In the genomic region with DNA sequence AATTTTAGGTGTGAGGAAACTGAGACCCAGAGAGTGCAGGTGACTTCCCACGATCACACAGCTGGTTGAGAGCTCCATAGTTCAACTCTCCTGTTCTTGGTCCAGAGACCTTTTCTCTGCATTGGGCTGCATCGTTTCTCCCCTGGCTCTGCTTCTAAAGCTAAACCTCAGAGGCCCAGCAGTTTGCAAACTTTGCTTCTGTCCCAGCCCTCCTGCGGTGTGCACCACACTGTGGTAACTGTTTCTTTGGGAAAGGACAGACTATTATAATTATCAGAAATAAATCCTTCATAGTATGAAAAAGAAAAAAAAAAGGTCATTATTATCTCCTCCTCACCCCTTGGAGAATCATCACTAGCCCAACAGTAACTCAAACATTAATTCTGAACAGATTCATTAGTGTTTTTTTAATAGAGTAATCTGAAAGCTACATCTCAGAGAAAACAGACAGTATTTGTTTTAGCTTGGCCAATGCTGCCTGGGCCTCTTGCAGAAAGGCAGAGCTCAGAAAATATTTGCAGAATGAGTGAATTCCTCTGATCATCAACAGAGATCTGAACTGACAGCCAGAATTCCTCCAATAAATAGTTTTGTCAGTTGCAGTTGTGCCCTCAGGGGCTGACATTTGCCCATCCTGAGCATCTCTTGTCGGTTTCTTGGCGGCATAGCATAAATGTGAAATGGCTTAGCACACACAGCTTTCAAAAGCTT, we compare ENCODE assay signal across 26 cellular contexts. TPM values are rescaled to one million over a fixed set of nuclear protein-coding genes. Genes with fewer than 3 reads are reported as not detected.
A peak's percentile ranks its signal among the peaks of the same experiment; 100 is the strongest.
DNase-seq lines count a peak whose midpoint lies in the region; ATAC-seq and TF ChIP-seq lines count a peak whose summit lies in the region.
"Had no signal": no experiment of that assay in that cellular context is flagged by ENCODE, and none has a peak within 500 bp of the region (broad histone marks: within the 10 kb centered on the region; RNA-seq: fewer than 3 reads in every experiment).

No MANE protein-coding gene starts in this region.

- no peak overlapping the region for H3K9ac ChIP-seq in SK-N-SH
- H3K9ac ChIP-seq in liver (ENCODE audit: low read depth in 1 of 2, low read length in 2 of 2): no peak overlapping the region

- CTCF ChIA-PET in SK-N-SH (lab: Yijun Ruan, JAX): interaction anchor here (1.0 to 5.4 kb wide), 5 partner anchors 15 to 726 kb away, joined by 3 to 18 read pairs (median 8); no protein-coding TSS in a partner anchor

- H3K27me3 ChIP-seq in HAP-1 (ENCODE audit: low read depth) (no peaks in the 10 kb centered on the region), SK-N-SH (ENCODE audit: insufficient read depth) (peaks cover 6% of the 10 kb centered on the region; the same call in 1 of the 2 replicates), liver (ENCODE audit: control insufficient read depth in 4 of 4, insufficient read depth in 4 of 4, low read length in 3 of 4) (peaks cover 0 to 11% (median 0%) of the 10 kb centered on the region in 4 donors)
- H3K27me3 ChIP-seq: brain microvascular endothelial cell, transverse colon had no signal

- no peaks in the 10 kb centered on the region for H4K20me1 ChIP-seq in SK-N-SH (ENCODE audit: insufficient read depth)

- H2AFZ ChIP-seq in SK-N-SH (ENCODE audit: low read depth): 0 out of 2 replicates have a peak overlapping the region, but pooled peaks have one; percentile 15

- 32% methylated on average over 5 of the region's 5 CpGs for WGBS in SK-N-SH (ENCODE audit: low lambda C conversion rate)
- 43% methylated on average over 5 of the region's 5 CpGs for WGBS in liver

- POLR2A ChIA-PET in SK-N-SH (lab: Yijun Ruan, JAX): no interaction called here

- in situ Hi-C loops in HAP-1 (cut with MboI; ENCODE audit: low sequenced_read_pairs): loop anchor here (10.0 kb wide), 1 partner anchor 122 kb away; a partner anchor contains a TSS

- no peaks in the 10 kb centered on the region for H3K9me3 ChIP-seq in HAP-1
- no peaks in the 10 kb centered on the region for H3K9me3 ChIP-seq in SK-N-SH
- peaks cover 0 to 2% (median 0%) of the 10 kb centered on the region in 4 donors for H3K9me3 ChIP-seq in liver (ENCODE audit: control insufficient read depth in 4 of 4, low read length in 3 of 4)
- H3K9me3 ChIP-seq: transverse colon had no signal

- peak; percentile 27 to 28; a peak in 1 of 4 replicates for TF ChIP-seq EP300 in SK-N-SH (IDR thresholded peaks at IDR 0.05; ENCODE audit: borderline replicate concordance in 1 of 2, low read depth in 1 of 2, low read length in 1 of 2)

- H3K4me1 ChIP-seq in HAP-1 (peaks cover 4% of the 10 kb centered on the region), SK-N-SH (ENCODE audit: control insufficient read depth in 1 of 2, insufficient read depth in 2 of 2, low read depth in 1 of 2, low read length in 1 of 2) (peaks cover 12 to 20% of the 10 kb centered on the region in 2 experiments; a peak in 3 of 4 replicates), liver (ENCODE audit: control insufficient read depth in 4 of 4, insufficient read depth in 4 of 4, low read length in 3 of 4) (peaks cover 2 to 28% (median 23%) of the 10 kb centered on the region in 4 donors)
- H3K4me1 ChIP-seq: transverse colon had no signal

- no peaks in the 10 kb centered on the region for H3K9me2 ChIP-seq in SK-N-SH

- no peak for TF ChIP-seq CTCF in 22Rv1 (IDR thresholded peaks at IDR 0.05)
- TF ChIP-seq CTCF in SK-N-SH (IDR thresholded peaks at IDR 0.05): no peak
- no peak for TF ChIP-seq CTCF in liver (IDR thresholded peaks at IDR 0.05; ENCODE audit: low read depth, low read length, missing input control)

- no peaks in the 10 kb centered on the region for H3K79me2 ChIP-seq in SK-N-SH (ENCODE audit: insufficient read depth)

- TF ChIP-seq RAD21 in SK-N-SH (IDR thresholded peaks at IDR 0.05; ENCODE audit: low read length) (no peak), liver (IDR thresholded peaks at IDR 0.05) (peak; percentile 10)

- H3K27ac ChIP-seq in 22Rv1 (peak overlapping the region; percentile 92), SK-N-SH (ENCODE audit: low read depth in 2 of 2, low read length in 1 of 2) (peak overlapping the region in 1 of 2 experiments; percentile 56; a peak in 1 of 4 replicates), liver (ENCODE audit: low read depth in 1 of 2, low read length in 2 of 2) (no peak overlapping the region)
- H3K27ac ChIP-seq: brain microvascular endothelial cell, transverse colon had no signal

- ATAC-seq in stimulated activated naive CD8-positive, alpha-beta T cell treated with anti-CD3 and anti-CD28 coated beads, Interleukin-15, Interleukin-2, amounts not matched to agents 100 U/mL and 50 U/mL, for 24 hours: no peak
- ATAC-seq in GM18511 (IDR thresholded peaks at IDR 0.05; ENCODE audit: unreplicated experiment): no peak
- ATAC-seq: stimulated activated naive B cell treated with anti-CD40 and anti-IgM and Interleukin-4, amounts not matched to agents 10 μg/mL and 1 μg/mL and 100 μg/mL, for 72 hours had no signal

- H3K36me3 ChIP-seq in HAP-1 (replicated peaks) (no peaks in the 10 kb centered on the region), SK-N-SH (replicated peaks in 1 of 2; ENCODE audit: control insufficient read depth in 1 of 2, insufficient read depth in 2 of 2, low read length in 1 of 2) (no peaks in the 10 kb centered on the region), liver (ENCODE audit: control insufficient read depth in 4 of 4, insufficient read depth in 3 of 4, low read depth in 1 of 4, low read length in 3 of 4) (no peaks in the 10 kb centered on the region)
- H3K36me3 ChIP-seq: brain microvascular endothelial cell, transverse colon had no signal

- DNase-seq in HAP-1 (ENCODE audit: low spot score in 2 of 2): peak; percentile 2 to 22
- no peak for DNase-seq in SK-N-SH
- no peak for DNase-seq in SKM-1 (lab: John Stamatoyannopoulos, UW; ENCODE audit: unreplicated experiment)
- no peak for DNase-seq in LoVo (ENCODE audit: low spot score)
- no peak for DNase-seq in stimulated activated naive CD8-positive, alpha-beta T cell treated with anti-CD3 and anti-CD28 coated beads, Interleukin-15, Interleukin-2, amounts not matched to agents 100 U/mL and 50 U/mL, for 24 hours
- DNase-seq: activated CD4-positive, alpha-beta T cell treated with anti-CD3 and anti-CD28 coated beads, Interleukin-2, amount 50 U/mL, for 48 hours; activated naive CD4-positive, alpha-beta T cell treated with anti-CD3 and anti-CD28 coated beads, Interleukin-2, amount 50 U/mL, for 16 hours; activated T-cell treated with anti-CD3 and anti-CD28 coated beads, Interleukin-2, amount 50 U/mL, for 1 hour; brain microvascular endothelial cell; CD4-positive, CD25-positive, alpha-beta regulatory T cell; erythroblast; NCI-H2081; NCI-H524 treated with DMSO at 0.1 percent for 48 hours; nephron progenitor cell; OCI-M1; stimulated activated CD4-positive, alpha-beta T cell treated with anti-CD3 and anti-CD28 coated beads, Interleukin-12 subunit alpha, Interleukin-12 subunit beta, amount 100 ng/mL, for 4 hours; stimulated activated naive B cell treated with anti-CD40 and anti-IgM and Interleukin-4, amounts not matched to agents 10 μg/mL and 1 μg/mL and 100 μg/mL, for 72 hours; SW 1271; transverse colon had no signal

- H3K4me2 ChIP-seq in SK-N-SH: peak overlapping the region; percentile 56; the same call in 1 of the 2 replicates

- H3F3A ChIP-seq in SK-N-SH (replicated peaks; ENCODE audit: insufficient read depth): peaks cover 5% of the 10 kb centered on the region

- H3K4me3 ChIP-seq in HAP-1 (no peak overlapping the region), SK-N-SH (ENCODE audit: low read depth in 2 of 2, low read length in 1 of 2) (no peak overlapping the region), liver (ENCODE audit: low read depth in 1 of 3, low read length in 3 of 3) (no peak overlapping the region)
- H3K4me3 ChIP-seq: lung, transverse colon had no signal

TF ChIP-seq in SK-N-SH, 30 proteins besides CTCF, POLR2A, EP300 and RAD21 (continues in another document):
- TF ChIP-seq JUND (IDR thresholded peaks at IDR 0.05) (peak; percentile 38), TCF12 (IDR thresholded peaks at IDR 0.05) (peak; percentile 77), GATA2 (CRISPR knock-in tag; IDR thresholded peaks at IDR 0.05) (0 out of 2 replicates have a peak, but pooled peaks have one; percentile 24), ELF1 (IDR thresholded peaks at IDR 0.05) (no peak), TEAD4 (IDR thresholded peaks at IDR 0.05; ENCODE audit: borderline replicate concordance, insufficient read depth) (peak; percentile 44; the same call in 1 of the 2 replicates)
- TF ChIP-seq, protein P1, sequence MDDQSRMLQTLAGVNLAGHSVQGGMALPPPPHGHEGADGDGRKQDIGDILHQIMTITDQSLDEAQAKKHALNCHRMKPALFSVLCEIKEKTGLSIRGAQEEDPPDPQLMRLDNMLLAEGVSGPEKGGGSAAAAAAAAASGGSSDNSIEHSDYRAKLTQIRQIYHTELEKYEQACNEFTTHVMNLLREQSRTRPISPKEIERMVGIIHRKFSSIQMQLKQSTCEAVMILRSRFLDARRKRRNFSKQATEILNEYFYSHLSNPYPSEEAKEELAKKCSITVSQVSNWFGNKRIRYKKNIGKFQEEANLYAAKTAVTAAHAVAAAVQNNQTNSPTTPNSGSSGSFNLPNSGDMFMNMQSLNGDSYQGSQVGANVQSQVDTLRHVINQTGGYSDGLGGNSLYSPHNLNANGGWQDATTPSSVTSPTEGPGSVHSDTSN (IDR thresholded peaks at IDR 0.05): peak; percentile 85

TF ChIP-seq in liver, 16 proteins besides CTCF, POLR2A, EP300 and RAD21 (continues in another document):
- TF ChIP-seq RXRA (IDR thresholded peaks at IDR 0.05) (peak in 1 of 2 donors; percentile 46), HNF4A (conservative IDR thresholded peaks at IDR 0.05) (peak in 1 of 2 donors; percentile 8), FOXA2 (IDR thresholded peaks at IDR 0.05) (peak; percentile 35), EGR1 (IDR thresholded peaks at IDR 0.05; ENCODE audit: low read depth in 2 of 2) (no peak), JUND (IDR thresholded peaks at IDR 0.05) (no peak), NR2F2 (IDR thresholded peaks at IDR 0.05) (no peak)

RNA-seq across cellular contexts. Expression of a gene that starts 52.9 kb away (rescaled TPM):
- polyA plus RNA-seq in SK-N-SH (2012; rRNA removed) (not detected in 2 replicates), liver (under 1 TPM in 1 of 2 donors, not detected in 1; 0.42 TPM)
- polyA plus RNA-seq in SK-N-SH (2012; cell fraction: cytosol; rRNA removed): not detected in 2 replicates
- polyA plus RNA-seq in SK-N-SH (2012; cell fraction: nucleus; rRNA removed): not detected in 2 replicates
- total RNA-seq in liver: not detected
- total RNA-seq: A172, Daoy, lung, pulmonary artery endothelial cell, transverse colon had no signal

Comparison
In these comparisons a context has a peak if more than half of its experiments do, and no peak if none do; other contexts are left out.
1. DNase-seq: peak in HAP-1 (2 of 2); none in SK-N-SH (single experiment), SKM-1 (single experiment), LoVo (single experiment) and stimulated activated naive CD8-positive, alpha-beta T cell treated with anti-CD3 and anti-CD28 coated beads, Interleukin-15, Interleukin-2, amounts not matched to agents 100 U/mL and 50 U/mL, for 24 hours (single experiment).